In the genomic region with DNA sequence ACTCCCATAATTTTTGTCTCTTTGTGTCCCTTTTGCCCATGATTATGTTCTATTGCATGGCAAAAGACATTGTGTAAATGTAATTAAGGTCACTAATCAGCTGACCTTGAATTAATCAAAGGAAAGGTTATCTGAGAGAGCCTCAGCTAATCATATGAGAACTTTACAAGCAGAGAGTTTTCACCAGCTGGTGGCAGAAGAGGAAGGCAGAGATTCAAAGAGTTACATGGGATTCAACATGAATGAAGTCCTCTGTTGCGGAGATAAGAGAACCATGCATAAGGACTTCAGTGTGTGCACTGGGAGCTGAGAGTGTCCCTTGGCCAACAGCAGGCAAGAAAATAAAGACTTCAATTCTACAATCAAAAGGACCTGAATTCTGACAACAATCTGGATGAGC, we compare ENCODE assay signal across 30 cellular contexts.
A peak's percentile ranks its signal among the peaks of the same experiment; 100 is the strongest.
DNase-seq lines count a peak whose midpoint lies in the region; ATAC-seq, FAIRE-seq and TF ChIP-seq lines count a peak whose summit lies in the region.
"Had no signal": no experiment of that assay in that cellular context is flagged by ENCODE, and none has a peak within 500 bp of the region (broad histone marks: within the 10 kb centered on the region; RNA-seq: fewer than 3 reads in every experiment).

No MANE protein-coding gene starts in this region.

- CTCF ChIA-PET in SK-N-SH (lab: Yijun Ruan, JAX) (no interaction called here), Panc1 (lab: Charles Lee) (interaction anchor here (0.7 kb wide), 1 partner anchor 366 kb away, joined by 3 read pairs; no protein-coding TSS in a partner anchor)
- CTCF ChIA-PET in activated naive CD4-positive, alpha-beta T cell treated with anti-CD3 and anti-CD28 coated beads for 36 hours (lab: Charles Lee), result no interaction called here

- no peaks in the 10 kb centered on the region for H3K36me3 ChIP-seq in SK-N-SH (replicated peaks in 1 of 2; ENCODE audit: control insufficient read depth in 1 of 2, insufficient read depth in 2 of 2, low read length in 1 of 2)
- H3K36me3 ChIP-seq in Panc1 (ENCODE audit: control insufficient read depth, insufficient read depth, low read length), result no peaks in the 10 kb centered on the region
- H3K36me3 ChIP-seq: left ventricle myocardium inferior, tibial artery had no signal

- no peaks in the 10 kb centered on the region for H4K20me1 ChIP-seq in SK-N-SH (ENCODE audit: insufficient read depth)

- H3K9me2 ChIP-seq in SK-N-SH, result no peaks in the 10 kb centered on the region

- H3K4me3 Mint-ChIP-seq in activated naive CD4-positive, alpha-beta T cell treated with anti-CD3 and anti-CD28 coated beads for 36 hours, result no peak overlapping the region
- H3K4me3 Mint-ChIP-seq: activated CD4-positive, alpha-beta T cell treated with anti-CD3 and anti-CD28 coated beads, Interleukin-2, amount 10 ng/mL, durations not matched to agents 7 days and 5 days; activated T-cell treated with anti-CD3 and anti-CD28 coated beads, Interleukin-2, amount 50 U/mL, for 24 hours; brain; naive thymus-derived CD8-positive, alpha-beta T cell; stimulated activated naive CD8-positive, alpha-beta T cell treated with anti-CD3 and anti-CD28 coated beads, Interleukin-15, Interleukin-2, amounts not matched to agents 100 ng/mL and 50 ng/mL, for 24 hours; WTC11 had no signal

- no peaks in the 10 kb centered on the region for H3K79me2 ChIP-seq in SK-N-SH (ENCODE audit: insufficient read depth)

- H3K4me2 ChIP-seq in SK-N-SH, result no peak overlapping the region
- H3K4me2 ChIP-seq: KMS-11 had no signal

- H2AFZ ChIP-seq in SK-N-SH (ENCODE audit: low read depth), result no peak overlapping the region

- in situ Hi-C loops in Panc1 (cut with HindIII; ENCODE audit: low pct_unique_long_range_greater_than_20kb, low sequenced_read_pairs), result no loop called here

- H3K9me3 ChIP-seq in SK-N-SH (no peaks in the 10 kb centered on the region), Panc1 (ENCODE audit: control insufficient read depth, insufficient read depth, low read depth, low read length) (no peaks in the 10 kb centered on the region)
- H3K9me3 ChIP-seq: tibial artery had no signal

- intact Hi-C loops in Panc1 (cut with micrococcal nuclease; ENCODE audit: unreplicated experiment), result no loop called here
- intact Hi-C loops in activated naive CD4-positive, alpha-beta T cell treated with anti-CD3 and anti-CD28 coated beads for 36 hours (cut with micrococcal nuclease), result no loop called here

- peaks cover 6% of the 10 kb centered on the region for H3K4me1 Mint-ChIP-seq in activated naive CD4-positive, alpha-beta T cell treated with anti-CD3 and anti-CD28 coated beads for 36 hours (ENCODE audit: low read depth)

- H3K36me3 Mint-ChIP-seq in activated naive CD4-positive, alpha-beta T cell treated with anti-CD3 and anti-CD28 coated beads for 36 hours (ENCODE audit: low read depth), result peaks cover 2% of the 10 kb centered on the region
- H3K36me3 Mint-ChIP-seq: brain had no signal

- ATAC-seq in SK-N-SH treated with all-trans-retinoic acid at 6 μM for 48 hours, result no peak
- ATAC-seq in Panc1, result no peak
- ATAC-seq in GM21717 (IDR thresholded peaks at IDR 0.05; ENCODE audit: unreplicated experiment), result no peak
- ATAC-seq: naive thymus-derived CD8-positive, alpha-beta T cell; WTC11 had no signal

- H3K9me3 Mint-ChIP-seq in activated naive CD4-positive, alpha-beta T cell treated with anti-CD3 and anti-CD28 coated beads for 36 hours, result peaks cover under 1% of the 10 kb centered on the region

- H3K27me3 ChIP-seq in SK-N-SH (ENCODE audit: insufficient read depth) (no peaks in the 10 kb centered on the region), Panc1 (ENCODE audit: control insufficient read depth, insufficient read depth, low read length) (no peaks in the 10 kb centered on the region)
- H3K27me3 ChIP-seq: tibial artery had no signal

- TF ChIP-seq CTCF in SK-N-SH (IDR thresholded peaks at IDR 0.05) (no peak), Panc1 (IDR thresholded peaks at IDR 0.05) (peak; percentile 24)

- H3F3A ChIP-seq in SK-N-SH (replicated peaks; ENCODE audit: insufficient read depth), result no peaks in the 10 kb centered on the region

- H3K9ac ChIP-seq in SK-N-SH, result no peak overlapping the region
- H3K9ac ChIP-seq: KMS-11 had no signal

- no TSS peak for BruUV-seq in Panc1 (replicated peaks; lab: Mats Ljungman, UMichigan)

- TF ChIP-seq RAD21 in SK-N-SH (IDR thresholded peaks at IDR 0.05; ENCODE audit: low read length), result peak; percentile 12; the same call in 1 of the 2 replicates

- H3K27ac Mint-ChIP-seq in activated naive CD4-positive, alpha-beta T cell treated with anti-CD3 and anti-CD28 coated beads for 36 hours, result no peak overlapping the region
- H3K27ac Mint-ChIP-seq: activated CD4-positive, alpha-beta T cell treated with anti-CD3 and anti-CD28 coated beads, Interleukin-2, amount 10 ng/mL, durations not matched to agents 7 days and 5 days; activated T-cell treated with anti-CD3 and anti-CD28 coated beads, Interleukin-2, amount 50 U/mL, for 24 hours; brain; naive thymus-derived CD8-positive, alpha-beta T cell; stimulated activated naive CD8-positive, alpha-beta T cell treated with anti-CD3 and anti-CD28 coated beads, Interleukin-15, Interleukin-2, amounts not matched to agents 100 ng/mL and 50 ng/mL, for 24 hours; WTC11 had no signal

- H3K27ac ChIP-seq in SK-N-SH (ENCODE audit: low read depth in 2 of 2, low read length in 1 of 2) (no peak overlapping the region), Panc1 (ENCODE audit: low read length) (no peak overlapping the region)
- H3K27ac ChIP-seq: KMS-11, left ventricle myocardium inferior, tibial artery had no signal

- DNase-seq in SK-N-SH (no peak), Panc1 (ENCODE audit: low read depth, low spot score) (no peak), frontal cortex (ENCODE audit: low spot score in 2 of 2) (peak in 1 of 2 donors; percentile 12), retina (no peak)
- DNase-seq in activated naive CD4-positive, alpha-beta T cell treated with anti-CD3 and anti-CD28 coated beads for 36 hours, result no peak
- DNase-seq in activated naive CD4-positive, alpha-beta T cell treated with Interleukin-2 at 50 U/mL for 16 hours, result no peak
- DNase-seq: activated CD4-positive, alpha-beta T cell treated with anti-CD3 and anti-CD28 coated beads, Interleukin-2, amount 10 ng/mL, durations not matched to agents 7 days and 5 days; activated gamma-delta T cell; activated T-cell treated with anti-CD3 and anti-CD28 coated beads, Interleukin-2, amount 50 U/mL, for 24 hours; AML-193; cerebellar nuclear complex; DMS153; HCEC 1CT; islet precursor cell; left ventricle myocardium inferior; naive thymus-derived CD8-positive, alpha-beta T cell; NCI-H1417 treated with DMSO at 0.1 percent for 48 hours; NCI-H510A treated with DMSO at 0.1 percent for 48 hours; occipital lobe; T-helper 9 cell; tibial artery had no signal

- H3K4me1 ChIP-seq in SK-N-SH (ENCODE audit: control insufficient read depth in 1 of 2, insufficient read depth in 2 of 2, low read depth in 1 of 2, low read length in 1 of 2) (peaks cover 0 to 23% of the 10 kb centered on the region in 2 experiments; a peak in 2 of 4 replicates), Panc1 (ENCODE audit: control insufficient read depth, insufficient read depth, low read length) (no peaks in the 10 kb centered on the region)
- H3K4me1 ChIP-seq: tibial artery had no signal

- FAIRE-seq in frontal cortex (lab: Jason Lieb, UNC), result peak; percentile 70
- FAIRE-seq: A204.1, endothelial cell of umbilical vein, G401.6 had no signal

- peaks cover 1% of the 10 kb centered on the region for H3K27me3 Mint-ChIP-seq in activated naive CD4-positive, alpha-beta T cell treated with anti-CD3 and anti-CD28 coated beads for 36 hours (ENCODE audit: low read depth)
- H3K27me3 Mint-ChIP-seq: activated CD4-positive, alpha-beta T cell treated with anti-CD3 and anti-CD28 coated beads, Interleukin-2, amount 10 ng/mL, durations not matched to agents 7 days and 5 days; stimulated activated naive CD8-positive, alpha-beta T cell treated with anti-CD3 and anti-CD28 coated beads, Interleukin-15, Interleukin-2, amounts not matched to agents 100 ng/mL and 50 ng/mL, for 24 hours had no signal

- no peak for TF ChIP-seq EP300 in SK-N-SH (IDR thresholded peaks at IDR 0.05; ENCODE audit: borderline replicate concordance in 1 of 2, low read depth in 1 of 2, low read length in 1 of 2)

- POLR2A ChIA-PET in SK-N-SH (lab: Yijun Ruan, JAX) (no interaction called here), Panc1 (lab: Charles Lee) (no interaction called here)

- H3K4me3 ChIP-seq in SK-N-SH (ENCODE audit: low read depth in 2 of 2, low read length in 1 of 2) (no peak overlapping the region), Panc1 (ENCODE audit: low read depth in 2 of 2, low read length in 2 of 2) (no peak overlapping the region)
- H3K4me3 ChIP-seq: left ventricle myocardium inferior, tibial artery had no signal

- WGBS in SK-N-SH (ENCODE audit: low lambda C conversion rate), result 83% methylated on average over 1 of the region's 1 CpG

TF ChIP-seq in SK-N-SH treated with all-trans-retinoic acid at 6 μM for 48 hours, 23 proteins besides CTCF, POLR2A, EP300 and RAD21 (continues in another document):
- TF ChIP-seq ISL1 (CRISPR knock-in tag; IDR thresholded peaks at IDR 0.05) (no peak), ZFP3 (CRISPR knock-in tag; IDR thresholded peaks at IDR 0.05) (no peak), GLIS3 (CRISPR knock-in tag; IDR thresholded peaks at IDR 0.05) (no peak), CSRNP3 (CRISPR knock-in tag; IDR thresholded peaks at IDR 0.05) (no peak)
